1 cellular context compared by ENCODE assay signal in genomic region chr4:98570160-98570797, GRCh38.
TF ChIP-seq lines count a peak whose summit lies in the region.

No MANE protein-coding gene starts in this region.

TF ChIP-seq in WTC11, 78 proteins besides CTCF, POLR2A, EP300 and RAD21 (continued from another document):
- TF ChIP-seq JAZF1 (CRISPR knock-in tag; IDR thresholded peaks at IDR 0.05) (no peak), ZNF281 (CRISPR knock-in tag; IDR thresholded peaks at IDR 0.05) (no peak), CDX4 (CRISPR knock-in tag; IDR thresholded peaks at IDR 0.05; ENCODE audit: borderline replicate concordance) (no peak), SMAD4 (CRISPR knock-in tag; IDR thresholded peaks at IDR 0.05) (no peak), HMGXB4 (CRISPR knock-in tag; IDR thresholded peaks at IDR 0.05) (no peak)
